ENCODE assay signal across 17 cellular contexts in genomic region chr10:70891636-70892035, GRCh38. TPM values are rescaled to one million over a fixed set of nuclear protein-coding genes. Genes with fewer than 3 reads are reported as not detected.
DNase-seq lines count a peak whose midpoint lies in the region; FAIRE-seq and TF ChIP-seq lines count a peak whose summit lies in the region.
"Had no signal": no experiment of that assay in that cellular context is flagged by ENCODE, and none has a peak within 500 bp of the region (broad histone marks: within the 10 kb centered on the region; RNA-seq: fewer than 3 reads in every experiment).

No MANE protein-coding gene starts in this region.

- 61% methylated on average over 1 of the region's 1 CpG; no CpG with 5 or more reads in 1 of the 2 experiments for WGBS in H1 (ENCODE audit: extremely low coverage in 1 of 2, insufficient coverage in 1 of 2, insufficient read length in 1 of 2, insufficient replicate concordance in 2 of 2, low coverage in 1 of 2, low lambda C conversion rate in 2 of 2, missing lambda C conversion rate in 1 of 2), 2 experiments

- H3K56ac ChIP-seq in H1 (replicated peaks; ENCODE audit: insufficient read length, low read depth, low read length) = no peak overlapping the region

- TF ChIP-seq CTCF in H1 (IDR thresholded peaks at IDR 0.05; ENCODE audit: control extremely low read depth in 1 of 3, insufficient read depth in 1 of 3, low read depth in 1 of 3, low read length in 3 of 3) (no peak), neural crest cell (conservative IDR thresholded peaks at IDR 0.05) (no peak), breast epithelium (IDR thresholded peaks at IDR 0.05) (no peak)

- no peak overlapping the region for H3K4ac ChIP-seq in H1 (replicated peaks; ENCODE audit: insufficient read length, low read depth, low read length)

- no peaks in the 10 kb centered on the region for H4K20me1 ChIP-seq in H1 (replicated peaks in 1 of 2; ENCODE audit: control insufficient read depth in 1 of 2, insufficient read depth in 2 of 2, low read length in 2 of 2)

- H3K23me2 ChIP-seq in H1 (ENCODE audit: low read depth, low read length) = peaks cover 3% of the 10 kb centered on the region

- FAIRE-seq in H1 (lab: Jason Lieb, UNC) = no peak
- FAIRE-seq: pancreas had no signal

- H4K5ac ChIP-seq in H1 (ENCODE audit: insufficient read length, low read depth, low read length) = no peak overlapping the region

- H4K8ac ChIP-seq in H1 (ENCODE audit: extremely low read depth, insufficient read depth, low read length) = no peak overlapping the region

- H3K4me1 Mint-ChIP-seq in neural crest cell = peaks cover 17% of the 10 kb centered on the region
- H3K4me1 Mint-ChIP-seq: activated naive CD4-positive, alpha-beta T cell treated with anti-CD3 and anti-CD28 coated beads, Interleukin-2, amount 50 U/mL, for 24 hours had no signal

- no peaks in the 10 kb centered on the region for H3K36me3 Mint-ChIP-seq in neural crest cell (ENCODE audit: low read depth)
- H3K36me3 Mint-ChIP-seq: activated CD8-positive, alpha-beta memory T cell treated with anti-CD3 and anti-CD28 coated beads, Interleukin-2, amount 10 ng/mL, durations not matched to agents 7 days and 5 days; activated naive CD4-positive, alpha-beta T cell treated with anti-CD3 and anti-CD28 coated beads, Interleukin-2, amount 50 U/mL, for 24 hours; naive thymus-derived CD8-positive, alpha-beta T cell had no signal

- H3K27me3 ChIP-seq in H1 (replicated peaks in 1 of 4; ENCODE audit: control insufficient read depth in 3 of 4, extremely low read depth in 1 of 4, insufficient read depth in 3 of 4, low read length in 3 of 4) (no peaks in the 10 kb centered on the region; a peak in 1 of 7 replicates), breast epithelium (no peaks in the 10 kb centered on the region)
- H3K27me3 ChIP-seq: pancreas, SJSA1 had no signal

- H3K27me3 Mint-ChIP-seq in neural crest cell (ENCODE audit: low read depth) = peaks cover 2% of the 10 kb centered on the region
- H3K27me3 Mint-ChIP-seq: activated CD8-positive, alpha-beta memory T cell treated with anti-CD3 and anti-CD28 coated beads, Interleukin-2, amount 10 ng/mL, durations not matched to agents 7 days and 5 days; activated naive CD4-positive, alpha-beta T cell treated with anti-CD3 and anti-CD28 coated beads, Interleukin-2, amount 50 U/mL, for 24 hours; effector memory CD8-positive, alpha-beta T cell; naive thymus-derived CD8-positive, alpha-beta T cell had no signal

- no peak overlapping the region for H2BK120ac ChIP-seq in H1 (replicated peaks; ENCODE audit: low read depth, low read length)

- H3K79me2 ChIP-seq in H1 (ENCODE audit: control insufficient read depth in 1 of 2, insufficient read depth in 2 of 2, low read length in 2 of 2) = no peaks in the 10 kb centered on the region

- no peak overlapping the region for H2BK20ac ChIP-seq in H1 (ENCODE audit: low read length)

- H3K36me3 ChIP-seq in H1 (ENCODE audit: control insufficient read depth in 2 of 4, insufficient read depth in 4 of 4, low read length in 3 of 4) = no peaks in the 10 kb centered on the region
- no peaks in the 10 kb centered on the region for H3K36me3 ChIP-seq in breast epithelium
- H3K36me3 ChIP-seq: pancreas, SJSA1 had no signal

- H3K18ac ChIP-seq in H1 (ENCODE audit: extremely low read depth, low read length) = peak overlapping the region; percentile 39; the same call in 1 of the 2 replicates

- no peaks in the 10 kb centered on the region for H3K79me1 ChIP-seq in H1 (ENCODE audit: low read depth, low read length)

- H3K9ac ChIP-seq in H1 (replicated peaks in 1 of 4; ENCODE audit: extremely low read depth in 1 of 4, low read depth in 3 of 4, low read length in 3 of 4) = no peak overlapping the region

- no peak for TF ChIP-seq EP300 in Ishikawa (IDR thresholded peaks at IDR 0.05; ENCODE audit: borderline replicate concordance)
- no peak for TF ChIP-seq EP300 in H1 (IDR thresholded peaks at IDR 0.05; ENCODE audit: borderline replicate concordance in 1 of 2, low read depth in 2 of 2, low read length in 2 of 2)

- CTCF ChIA-PET in H1 (lab: Charles Lee; ENCODE audit: partially characterized antibody) = interaction anchor here (0.9 to 2.3 kb wide), 3 partner anchors 8 to 393 kb away, joined by 4 to 17 read pairs (median 8); no protein-coding TSS in a partner anchor

- intact Hi-C loops in breast epithelium (cut with DNase I; ENCODE audit: low total_unique reads) = no loop called here

- H3K4me3 Mint-ChIP-seq in neural crest cell = peak overlapping the region; percentile 25
- H3K4me3 Mint-ChIP-seq: activated CD4-positive, alpha-beta T cell treated with anti-CD3 and anti-CD28 coated beads, Interleukin-2, amount 10 ng/mL, durations not matched to agents 24 days and 14 days; activated CD8-positive, alpha-beta memory T cell treated with anti-CD3 and anti-CD28 coated beads, Interleukin-2, amount 10 ng/mL, durations not matched to agents 7 days and 5 days; activated naive CD4-positive, alpha-beta T cell treated with anti-CD3 and anti-CD28 coated beads, Interleukin-2, amount 50 U/mL, for 24 hours; activated T-helper 1 cell treated with anti-CD3 and anti-CD28 coated beads, Interleukin-12 subunit alpha, Interleukin-12 subunit beta, Interleukin-2, Interleukin-4 antibody, amounts not matched to agents 30 ng/mL and 10 ng/mL and 1 ng/mL, durations not matched to agents 14 hours and 24 hours and 36 hours; effector memory CD8-positive, alpha-beta T cell; naive thymus-derived CD8-positive, alpha-beta T cell had no signal

- H3K4me1 ChIP-seq in H1 (replicated peaks in 1 of 4; ENCODE audit: control insufficient read depth in 3 of 4, insufficient read depth in 4 of 4, low read length in 3 of 4) (peaks cover 10 to 26% (median 20%) of the 10 kb centered on the region in 4 experiments), breast epithelium (peaks cover 0 to 4% of the 10 kb centered on the region in 2 donors)

- H3K27ac ChIP-seq in H1 (ENCODE audit: low read depth, low read length) (no peak overlapping the region), breast epithelium (no peak overlapping the region)
- H3K27ac ChIP-seq: SJSA1 had no signal

- H2AK5ac ChIP-seq in H1 (ENCODE audit: low read depth, low read length) = no peak overlapping the region

- H3K4me2 ChIP-seq in H1 (ENCODE audit: insufficient read depth in 1 of 2, low read depth in 2 of 2, low read length in 2 of 2) = no peak overlapping the region

- no peaks in the 10 kb centered on the region for H3K9me3 Mint-ChIP-seq in neural crest cell
- H3K9me3 Mint-ChIP-seq: activated CD4-positive, alpha-beta T cell treated with anti-CD3 and anti-CD28 coated beads, Interleukin-2, amount 10 ng/mL, durations not matched to agents 24 days and 14 days; activated naive CD4-positive, alpha-beta T cell treated with anti-CD3 and anti-CD28 coated beads, Interleukin-2, amount 50 U/mL, for 24 hours; activated T-helper 1 cell treated with anti-CD3 and anti-CD28 coated beads, Interleukin-12 subunit alpha, Interleukin-12 subunit beta, Interleukin-2, Interleukin-4 antibody, amounts not matched to agents 30 ng/mL and 10 ng/mL and 1 ng/mL, durations not matched to agents 14 hours and 24 hours and 36 hours; effector memory CD8-positive, alpha-beta T cell; naive thymus-derived CD8-positive, alpha-beta T cell had no signal

- H2AFZ ChIP-seq in H1 (ENCODE audit: low read length) = no peak overlapping the region

- no peak overlapping the region for H2BK12ac ChIP-seq in H1 (ENCODE audit: low read depth, low read length)

- no peak overlapping the region for H2BK5ac ChIP-seq in H1 (ENCODE audit: low read depth, low read length)

- H3K14ac ChIP-seq in H1 (ENCODE audit: insufficient read length) = no peak overlapping the region

- POLR2A ChIA-PET in H1 (lab: Charles Lee; ENCODE audit: partially characterized antibody) = no interaction called here

- H3K9me3 ChIP-seq in H1 (ENCODE audit: insufficient read depth in 2 of 2, low read depth in 1 of 2, low read length in 1 of 2) (no peaks in the 10 kb centered on the region), breast epithelium (no peaks in the 10 kb centered on the region)
- H3K9me3 ChIP-seq: pancreas, SJSA1 had no signal

- TF ChIP-seq POLR2A in H1 (IDR thresholded peaks at IDR 0.05; ENCODE audit: control extremely low read depth in 1 of 2, low read depth in 2 of 2, low read length in 2 of 2) (no peak), breast epithelium (IDR thresholded peaks at IDR 0.05) (no peak)

- H3K23ac ChIP-seq in H1 (ENCODE audit: insufficient read length) = no peak overlapping the region

- peak; percentile 33 for DNase-seq in EL
- no peak for DNase-seq in H1 (ENCODE audit: low read depth in 1 of 2, low spot score in 2 of 2)
- DNase-seq in neural crest cell (ENCODE audit: low read depth, low spot score) = no peak
- no peak for DNase-seq in DMS153 treated with DMSO at 0.1 percent for 48 hours (lab: John Stamatoyannopoulos, UW; ENCODE audit: unreplicated experiment)
- DNase-seq in NCI-H1436 (lab: John Stamatoyannopoulos, UW) = no peak
- DNase-seq in breast epithelium (ENCODE audit: low spot score in 2 of 2) = no peak
- DNase-seq: activated CD4-positive, alpha-beta T cell treated with anti-CD3 and anti-CD28 coated beads, Interleukin-2, amount 10 ng/mL, durations not matched to agents 24 days and 14 days; effector memory CD8-positive, alpha-beta T cell; GDM1; left colon had no signal

- H2BK15ac ChIP-seq in H1 (ENCODE audit: low read length) = no peak overlapping the region

- no peak overlapping the region for H3K4me3 ChIP-seq in H1 (ENCODE audit: extremely low read depth in 1 of 4, insufficient read depth in 2 of 4, low read depth in 3 of 4, low read length in 4 of 4)
- H3K4me3 ChIP-seq in breast epithelium = no peak overlapping the region
- H3K4me3 ChIP-seq: pancreas, SJSA1 had no signal

- H3K27ac Mint-ChIP-seq in neural crest cell (ENCODE audit: unreplicated experiment) = no peak overlapping the region
- H3K27ac Mint-ChIP-seq: activated CD4-positive, alpha-beta T cell treated with anti-CD3 and anti-CD28 coated beads, Interleukin-2, amount 10 ng/mL, durations not matched to agents 24 days and 14 days; activated CD8-positive, alpha-beta memory T cell treated with anti-CD3 and anti-CD28 coated beads, Interleukin-2, amount 10 ng/mL, durations not matched to agents 7 days and 5 days; activated naive CD4-positive, alpha-beta T cell treated with anti-CD3 and anti-CD28 coated beads, Interleukin-2, amount 50 U/mL, for 24 hours; activated T-helper 1 cell treated with anti-CD3 and anti-CD28 coated beads, Interleukin-12 subunit alpha, Interleukin-12 subunit beta, Interleukin-2, Interleukin-4 antibody, amounts not matched to agents 30 ng/mL and 10 ng/mL and 1 ng/mL, durations not matched to agents 14 hours and 24 hours and 36 hours; effector memory CD8-positive, alpha-beta T cell had no signal

- H4K91ac ChIP-seq in H1 (replicated peaks; ENCODE audit: insufficient read length, low read length) = no peak overlapping the region

- TF ChIP-seq RAD21 in Ishikawa (IDR thresholded peaks at IDR 0.05; ENCODE audit: low read depth) = no peak
- TF ChIP-seq RAD21 in H1 (IDR thresholded peaks at IDR 0.05 in 1 of 2, conservative IDR thresholded peaks at IDR 0.05 in 1 of 2; ENCODE audit: low read depth in 2 of 2, low read length in 2 of 2) = no peak

RNA-seq across cellular contexts. Expression of gene PCBD1, which starts 3.3 kb away (rescaled TPM):
- 46.5 and 46.9 TPM in 2 replicates for total RNA-seq in H1 (2021; fragmentation: NEBNext Ultra II Directional; extraction: Animal tissue kit (Norgen Biotek cat#: 25700))
- polyA plus RNA-seq in H1 (2011; rRNA removed) = 55.0 and 72.4 TPM in 2 replicates
- polyA plus RNA-seq in H1 (2011; cell fraction: cytosol; rRNA removed) = 52.7 TPM
- 43.9 TPM for polyA plus RNA-seq in H1 (2011; cell fraction: nucleus; rRNA removed)
- polyA plus RNA-seq in H1 (2012, experiment 1 of 2) = 44.8 to 52.0 TPM (median 46.3 TPM) in 4 replicates
- polyA plus RNA-seq in H1 (2012, experiment 2 of 2) = 70.6 TPM
- 64.5 TPM for polyA plus RNA-seq in H1 (2013, experiment 1 of 2)
- polyA plus RNA-seq in H1 (2013, experiment 2 of 2) = 62.2 TPM
- 17.5 and 18.1 TPM in 2 replicates for polyA minus RNA-seq in H1 (2011; rRNA and poly(A)+ RNA removed)
- 10.9 TPM for polyA minus RNA-seq in H1 (2011; cell fraction: cytosol; rRNA and poly(A)+ RNA removed)
- polyA minus RNA-seq in H1 (2011; cell fraction: nucleus; rRNA and poly(A)+ RNA removed) = 14.1 TPM
- total RNA-seq in neural crest cell = 38.2 and 38.3 TPM in 2 replicates
- total RNA-seq in breast epithelium = 10 to 100 TPM; 52.4 to 93.9 (median 66.6) TPM
